In the genomic region with DNA sequence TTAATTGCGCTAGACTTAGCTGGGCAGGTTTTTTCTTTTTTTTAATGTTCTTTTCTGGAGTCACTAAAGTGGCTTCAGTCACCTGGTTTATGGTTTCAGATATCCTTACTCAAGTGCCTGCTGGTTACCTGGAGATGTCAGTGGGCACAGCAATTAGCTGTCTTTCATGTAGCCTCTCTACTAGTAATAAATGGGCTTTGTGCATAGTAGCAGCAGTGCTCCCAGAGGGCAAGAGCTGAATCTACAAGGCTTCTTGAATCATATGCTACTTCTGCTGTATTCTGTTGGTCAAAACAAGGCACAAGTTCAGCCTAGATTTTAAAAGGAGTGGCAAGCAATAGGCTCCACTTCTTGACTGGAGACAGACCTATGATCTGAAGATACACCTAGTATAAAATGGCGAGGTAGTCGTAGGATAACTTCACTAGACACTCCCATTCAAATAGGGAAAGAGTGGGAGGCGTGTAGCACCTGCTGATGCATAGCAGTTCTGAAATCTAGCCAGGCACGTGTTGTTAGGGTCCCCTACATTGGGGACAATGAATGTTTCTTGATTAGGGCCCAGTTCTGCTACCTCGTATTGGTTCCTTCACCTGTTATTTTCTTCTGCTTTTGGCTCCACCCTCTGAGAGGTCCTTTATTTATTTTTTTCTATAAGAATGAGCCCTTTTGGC, we compare ENCODE assay signal across 10 cellular contexts. TPM values are rescaled to one million over a fixed set of nuclear protein-coding genes. Genes with fewer than 3 reads are reported as not detected.
A peak's percentile ranks its signal among the peaks of the same experiment; 100 is the strongest.
DNase-seq lines count a peak whose midpoint lies in the region; TF ChIP-seq lines count a peak whose summit lies in the region.
"Had no signal": no experiment of that assay in that cellular context is flagged by ENCODE, and none has a peak within 500 bp of the region (broad histone marks: within the 10 kb centered on the region; RNA-seq: fewer than 3 reads in every experiment).

No MANE protein-coding gene starts in this region.

- H3K23ac ChIP-seq in mesenchymal stem cell (ENCODE audit: low read length in 2 of 2): no peak overlapping the region

- H3K4me1 ChIP-seq in mesenchymal stem cell (ENCODE audit: control insufficient read depth, insufficient read depth, low read depth, low read length) (peaks cover 1% of the 10 kb centered on the region), tibial artery (peaks cover 0 to under 1% (median under 1%) of the 10 kb centered on the region in 4 donors)

- H2AK5ac ChIP-seq in mesenchymal stem cell (ENCODE audit: low read length, severe bottlenecking): no peak overlapping the region

- no peaks in the 10 kb centered on the region for H3K27me3 ChIP-seq in mesenchymal stem cell (ENCODE audit: control insufficient read depth in 1 of 2, insufficient read depth in 1 of 2, low read length in 2 of 2)
- no peaks in the 10 kb centered on the region for H3K27me3 ChIP-seq in tibial artery

- no peak overlapping the region for H3K14ac ChIP-seq in mesenchymal stem cell (ENCODE audit: low read length in 2 of 2)

- no peak overlapping the region for H4K91ac ChIP-seq in mesenchymal stem cell (ENCODE audit: low read length)

- H3K9ac ChIP-seq in mesenchymal stem cell (ENCODE audit: low read length): no peak overlapping the region
- H3K9ac ChIP-seq: parathyroid adenoma had no signal

- H3K9me3 ChIP-seq in mesenchymal stem cell (ENCODE audit: control insufficient read depth, low read length) (no peaks in the 10 kb centered on the region), tibial artery (no peaks in the 10 kb centered on the region)

- TF ChIP-seq CTCF in C4-2B (conservative IDR thresholded peaks at IDR 0.05) (peak; percentile 15), GM12875 (IDR thresholded peaks at IDR 0.05; ENCODE audit: borderline replicate concordance, insufficient read depth, low read depth, low read length) (0 out of 2 replicates have a peak, but pooled peaks have one; percentile 19), astrocyte of the cerebellum (IDR thresholded peaks at IDR 0.05; ENCODE audit: low read depth, low read length, missing control alignments) (peak; percentile 14), tibial artery (IDR thresholded peaks at IDR 0.05) (no peak)

- no peak overlapping the region for H2BK12ac ChIP-seq in mesenchymal stem cell (ENCODE audit: low read length in 2 of 2)

- no peak overlapping the region for H3K27ac ChIP-seq in C4-2B
- no peak overlapping the region for H3K27ac ChIP-seq in mesenchymal stem cell (ENCODE audit: low read length, poor library complexity, severe bottlenecking)
- H3K27ac ChIP-seq in tibial artery: no peak overlapping the region
- H3K27ac ChIP-seq: parathyroid adenoma had no signal

- intact Hi-C loops in cardiac septum (cut with DNase I) (loop anchor here (10.0 kb wide), 1 partner anchor 97 kb away; no protein-coding TSS in a partner anchor), tibial artery (cut with DNase I; ENCODE audit: low total_unique reads) (no loop called here)

- H3K18ac ChIP-seq in mesenchymal stem cell (ENCODE audit: low read depth in 1 of 2, low read length in 2 of 2): no peak overlapping the region

- peak; percentile 78 for DNase-seq in NCI-H146 (lab: John Stamatoyannopoulos, UW)
- DNase-seq in astrocyte of the cerebellum (ENCODE audit: low read depth): no peak
- no peak for DNase-seq in AG08396 (ENCODE audit: low spot score)
- no peak for DNase-seq in cardiac septum (ENCODE audit: low spot score)
- no peak for DNase-seq in mesenchymal stem cell
- DNase-seq in tibial artery: no peak
- DNase-seq: islet precursor cell had no signal

- no peak overlapping the region for H3K4me2 ChIP-seq in mesenchymal stem cell (ENCODE audit: low read length, poor library complexity, severe bottlenecking)

- no peak overlapping the region for H2BK15ac ChIP-seq in mesenchymal stem cell (ENCODE audit: low read depth, poor library complexity, severe bottlenecking)

- no peak overlapping the region for H2AFZ ChIP-seq in mesenchymal stem cell (ENCODE audit: low read depth, low read length)
- H2AFZ ChIP-seq: parathyroid adenoma had no signal

- no peak overlapping the region for H2BK5ac ChIP-seq in mesenchymal stem cell (ENCODE audit: low read depth, low read length, poor library complexity, severe bottlenecking)

- no peak overlapping the region for H4K8ac ChIP-seq in mesenchymal stem cell (ENCODE audit: low read length)

- in situ Hi-C loops in astrocyte of the cerebellum (cut with HindIII; ENCODE audit: low sequenced_read_pairs): no loop called here

- no peak overlapping the region for H2BK120ac ChIP-seq in mesenchymal stem cell (ENCODE audit: low read depth, low read length)

- no peak overlapping the region for H3K4me3 ChIP-seq in GM12875 (ENCODE audit: low read depth, low read length)
- no peak overlapping the region for H3K4me3 ChIP-seq in astrocyte of the cerebellum (ENCODE audit: low read depth, low read length)
- H3K4me3 ChIP-seq in mesenchymal stem cell (ENCODE audit: insufficient read depth in 1 of 2, low read depth in 1 of 2, low read length in 2 of 2): no peak overlapping the region
- H3K4me3 ChIP-seq in tibial artery: no peak overlapping the region

- peaks cover 21% of the 10 kb centered on the region for H3K79me1 ChIP-seq in mesenchymal stem cell (replicated peaks; ENCODE audit: low read length, poor library complexity, severe bottlenecking)

- H3K36me3 ChIP-seq in mesenchymal stem cell (ENCODE audit: control insufficient read depth in 1 of 2, insufficient read depth in 2 of 2, low read depth in 1 of 2, low read length in 2 of 2) (no peaks in the 10 kb centered on the region), tibial artery (no peaks in the 10 kb centered on the region)

- no peak overlapping the region for H3K4ac ChIP-seq in mesenchymal stem cell (ENCODE audit: low read depth in 1 of 2, low read length in 2 of 2)

- WGBS in mesenchymal stem cell: 98% methylated on average over 5 of the region's 6 CpGs

RNA-seq across cellular contexts. Expression of a gene that starts 7.0 kb away (rescaled TPM):
- 29.1 TPM for total RNA-seq in cardiac septum
- polyA plus RNA-seq in mesenchymal stem cell (2013, experiment 1 of 2): 17.6 TPM
- polyA plus RNA-seq in mesenchymal stem cell (2013, experiment 2 of 2): 17.6 TPM

Comparison
In these comparisons a context has a peak if more than half of its experiments do, and no peak if none do; other contexts are left out.
1. CTCF ChIP-seq: peak in C4-2B (single experiment), GM12875 (single experiment) and astrocyte of the cerebellum (single experiment); none in tibial artery (0 of 2).